Comparison of ENCODE assay signal across 24 cellular contexts in genomic region chr2:99622578-99622977, GRCh38.
"Had no signal": no experiment of that assay in that cellular context is flagged by ENCODE, and none has a peak within 500 bp of the region (broad histone marks: within the 10 kb centered on the region; RNA-seq: fewer than 3 reads in every experiment).

No MANE protein-coding gene starts in this region.

- H3K4me3 ChIP-seq: left ventricle myocardium inferior, vagina had no signal

- H3K27me3 ChIP-seq: vagina had no signal

- H3K9me3 ChIP-seq: left ventricle myocardium inferior, vagina had no signal

- H3K27ac ChIP-seq: foreskin keratinocyte, left ventricle myocardium inferior, parathyroid adenoma, WERI-Rb-1 had no signal

- H3K27ac Mint-ChIP-seq: activated naive CD8-positive, alpha-beta T cell; immature natural killer cell; mesothelial cell of epicardium; natural killer cell treated with Interleukin-12 subunit alpha and Interleukin-12 subunit beta and Interleukin-15 and Interleukin-18, amount 100 ng/mL, for 72 hours; T-helper 17 cell; type B pancreatic cell had no signal

- H3K4me1 ChIP-seq: foreskin keratinocyte, parathyroid adenoma had no signal

- H3K36me3 ChIP-seq: left ventricle myocardium inferior, vagina, WERI-Rb-1 had no signal

- H3K9ac ChIP-seq: parathyroid adenoma had no signal

- H2AFZ ChIP-seq: parathyroid adenoma had no signal

- H3K4me3 Mint-ChIP-seq: activated naive CD8-positive, alpha-beta T cell; immature natural killer cell; mesothelial cell of epicardium; natural killer cell treated with Interleukin-12 subunit alpha and Interleukin-12 subunit beta and Interleukin-15 and Interleukin-18, amount 100 ng/mL, for 72 hours; stimulated activated naive B cell treated with anti-CD40 and anti-IgM and Interleukin-4, amounts not matched to agents 10 μg/mL and 1 μg/mL and 100 μg/mL, for 72 hours; T-helper 17 cell; type B pancreatic cell had no signal

- DNase-seq: activated CD4-positive, alpha-beta T cell treated with anti-CD3 and anti-CD28 coated beads, Interleukin-2, amount 50 U/mL, for 1 hour; activated CD4-positive, CD25-positive, alpha-beta regulatory T cell treated with anti-CD3 and anti-CD28 coated beads, Interleukin-2, amount 50 U/mL, for 72 hours; activated gamma-delta T cell treated with Interleukin-2 at 50 U/mL for 16 hours; activated T-cell treated with anti-CD3 and anti-CD28 coated beads, Interleukin-2, amount 50 U/mL, for 1 hour; cerebellar nuclear complex; cortex of kidney; erythroblast; foreskin keratinocyte; immature natural killer cell; kidney glomerular epithelial cell; left ventricle myocardium inferior; nucleus accumbens; right cardiac atrium; small intestine; stimulated activated CD4-positive, alpha-beta T cell treated with anti-CD3 and anti-CD28 coated beads, Interleukin-2, amount 100 ng/mL, for 24 hours; stimulated activated naive B cell treated with anti-CD40 and anti-IgM and Interleukin-4, amounts not matched to agents 10 μg/mL and 1 μg/mL and 100 μg/mL, for 72 hours; T-helper 17 cell; WERI-Rb-1 had no signal

- ATAC-seq: foreskin keratinocyte; natural killer cell treated with Interleukin-12 subunit alpha and Interleukin-12 subunit beta and Interleukin-15 and Interleukin-18, amount 100 ng/mL, for 72 hours; stimulated activated naive B cell treated with anti-CD40 and anti-IgM and Interleukin-4, amounts not matched to agents 10 μg/mL and 1 μg/mL and 100 μg/mL, for 72 hours; T-helper 17 cell had no signal

- H3K79me2 ChIP-seq: parathyroid adenoma had no signal

- H3K27me3 Mint-ChIP-seq: activated naive CD8-positive, alpha-beta T cell; stimulated activated naive B cell treated with anti-CD40 and anti-IgM and Interleukin-4, amounts not matched to agents 10 μg/mL and 1 μg/mL and 100 μg/mL, for 72 hours had no signal

- H3K9me3 Mint-ChIP-seq: immature natural killer cell; mesothelial cell of epicardium; natural killer cell treated with Interleukin-12 subunit alpha and Interleukin-12 subunit beta and Interleukin-15 and Interleukin-18, amount 100 ng/mL, for 72 hours; stimulated activated naive B cell treated with anti-CD40 and anti-IgM and Interleukin-4, amounts not matched to agents 10 μg/mL and 1 μg/mL and 100 μg/mL, for 72 hours had no signal
